In the genomic region with DNA sequence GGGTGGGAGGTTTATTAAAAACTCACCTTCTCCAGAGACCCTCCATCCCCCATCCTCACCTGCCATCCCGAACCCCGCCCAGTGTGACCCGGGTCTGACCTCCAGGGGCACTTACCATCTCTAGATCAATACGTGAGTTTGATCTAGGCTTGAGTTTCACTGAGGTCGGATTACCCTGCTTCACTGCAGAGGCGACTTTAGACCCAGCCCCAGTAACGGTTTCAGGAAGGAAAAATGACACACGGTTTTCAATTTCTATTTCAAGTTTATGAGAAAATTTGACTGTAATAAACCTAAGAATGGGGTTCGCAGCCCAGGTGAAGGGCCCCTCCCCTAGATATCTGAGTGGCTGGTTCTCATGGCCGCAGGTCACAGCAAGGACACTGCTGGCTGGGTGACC, we compare ENCODE assay signal across 21 cellular contexts.
"Had no signal": no experiment of that assay in that cellular context is flagged by ENCODE, and none has a peak within 500 bp of the region (broad histone marks: within the 10 kb centered on the region; RNA-seq: fewer than 3 reads in every experiment).

No MANE protein-coding gene starts in this region.

- H3K9ac ChIP-seq: neural progenitor cell had no signal

- H3K4me2 ChIP-seq: neural progenitor cell had no signal

- H3K27me3 ChIP-seq: colonic mucosa, dorsolateral prefrontal cortex, neural progenitor cell, thyroid gland, upper lobe of right lung had no signal

- H3K4me1 ChIP-seq: colonic mucosa, left ventricle myocardium inferior, neural progenitor cell, prostate gland, thyroid gland, upper lobe of right lung had no signal

- H3K27ac Mint-ChIP-seq: activated naive CD4-positive, alpha-beta T cell treated with anti-CD3 and anti-CD28 coated beads, Interleukin-2, amount 10 ng/mL, durations not matched to agents 7 days and 5 days; mesothelial cell of epicardium; naive thymus-derived CD8-positive, alpha-beta T cell had no signal

- H3K4me3 ChIP-seq: colonic mucosa, dorsolateral prefrontal cortex, left ventricle myocardium inferior, neural progenitor cell, prostate gland, thyroid gland, upper lobe of right lung had no signal

- ATAC-seq: activated CD4-positive, CD25-positive, alpha-beta regulatory T cell treated with anti-CD3 and anti-CD28 coated beads, Interleukin-2, amount 50 U/mL, for 24 hours; effector memory CD8-positive, alpha-beta T cell; naive thymus-derived CD8-positive, alpha-beta T cell; upper lobe of right lung had no signal

- H3K36me3 ChIP-seq: colonic mucosa, neural progenitor cell, prostate gland had no signal

- H3K9me3 Mint-ChIP-seq: activated naive CD4-positive, alpha-beta T cell treated with anti-CD3 and anti-CD28 coated beads, Interleukin-2, amount 10 ng/mL, durations not matched to agents 7 days and 5 days; effector memory CD8-positive, alpha-beta T cell; mesothelial cell of epicardium; naive thymus-derived CD8-positive, alpha-beta T cell; neural progenitor cell had no signal

- H3K9me3 ChIP-seq: colonic mucosa, left ventricle myocardium inferior, prostate gland, thyroid gland, upper lobe of right lung had no signal

- H3K27me3 Mint-ChIP-seq: activated naive CD4-positive, alpha-beta T cell treated with anti-CD3 and anti-CD28 coated beads, Interleukin-2, amount 10 ng/mL, durations not matched to agents 7 days and 5 days; effector memory CD8-positive, alpha-beta T cell; naive thymus-derived CD8-positive, alpha-beta T cell had no signal

- H3K4me1 Mint-ChIP-seq: activated naive CD4-positive, alpha-beta T cell treated with anti-CD3 and anti-CD28 coated beads, Interleukin-2, amount 10 ng/mL, durations not matched to agents 7 days and 5 days; mesothelial cell of epicardium; naive thymus-derived CD8-positive, alpha-beta T cell had no signal

- DNase-seq: activated CD8-positive, alpha-beta memory T cell treated with anti-CD3 and anti-CD28 coated beads, Interleukin-2, amount 50 U/mL, for 48 hours; activated effector memory CD4-positive, alpha-beta T cell treated with anti-CD3 and anti-CD28 coated beads, Interleukin-2, amount 50 U/mL, for 16 hours; activated naive CD4-positive, alpha-beta T cell treated with anti-CD3 and anti-CD28 coated beads, Interleukin-2, amount 10 ng/mL, durations not matched to agents 7 days and 5 days; amygdala; colonic mucosa; effector memory CD8-positive, alpha-beta T cell; foreskin melanocyte; hypothalamus; left ventricle myocardium inferior; mammary epithelial cell; naive thymus-derived CD8-positive, alpha-beta T cell; stimulated activated CD4-positive, alpha-beta T cell treated with anti-CD3 and anti-CD28 coated beads, Interleukin-4, amount 100 ng/mL, for 1 hour; stimulated activated naive CD4-positive, alpha-beta T cell treated with Interleukin-2 at 50 U/mL for 16 hours; substantia nigra; thyroid gland; upper lobe of right lung had no signal

- H3K4me3 Mint-ChIP-seq: activated naive CD4-positive, alpha-beta T cell treated with anti-CD3 and anti-CD28 coated beads, Interleukin-2, amount 10 ng/mL, durations not matched to agents 7 days and 5 days; effector memory CD8-positive, alpha-beta T cell; mesothelial cell of epicardium; naive thymus-derived CD8-positive, alpha-beta T cell; neural progenitor cell had no signal

- H3K27ac ChIP-seq: colonic mucosa, left ventricle myocardium inferior, neural progenitor cell, prostate gland, thyroid gland, upper lobe of right lung had no signal

- H2AFZ ChIP-seq: neural progenitor cell had no signal
